Comparison of ENCODE assay signal across 8 cellular contexts in the genomic region with DNA sequence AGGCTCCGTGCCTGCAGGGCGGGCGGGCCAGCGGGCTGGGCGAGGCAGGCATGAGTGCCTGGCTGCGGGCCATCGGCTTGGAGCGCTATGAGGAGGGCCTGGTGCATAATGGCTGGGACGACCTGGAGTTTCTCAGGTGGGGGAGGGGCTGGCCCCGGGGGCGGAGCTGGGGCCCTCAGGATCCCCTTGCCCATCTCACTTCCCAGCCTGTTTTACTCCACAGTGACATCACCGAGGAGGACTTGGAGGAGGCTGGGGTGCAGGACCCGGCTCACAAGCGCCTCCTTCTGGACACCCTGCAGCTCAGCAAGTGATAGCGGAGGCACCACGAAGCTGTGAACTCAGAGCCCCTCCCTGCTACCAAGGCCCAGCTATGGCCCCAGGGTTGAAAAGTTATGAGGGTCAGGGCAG. TPM values are rescaled to one million over a fixed set of nuclear protein-coding genes. Genes with fewer than 3 reads are reported as not detected.
DNase-seq lines count a peak whose midpoint lies in the region; ATAC-seq and TF ChIP-seq lines count a peak whose summit lies in the region.

No MANE protein-coding gene starts in this region.

- POLR2A ChIA-PET in IMR-90 (lab: Charles Lee; ENCODE audit: unreplicated experiment): no interaction called here

- BruUV-seq in IMR-90 (replicated peaks; lab: Mats Ljungman, UMichigan): no TSS peak

- TF ChIP-seq POLR2A in IMR-90 (IDR thresholded peaks at IDR 0.05; ENCODE audit: low read depth, low read length): no peak

- H3K36me3 ChIP-seq in IMR-90 (ENCODE audit: control insufficient read depth, insufficient read depth, low read length): peaks cover 46% of the 10 kb centered on the region

- H3K79me1 ChIP-seq in IMR-90 (ENCODE audit: low read depth in 1 of 2, low read length in 2 of 2): peaks cover under 1 to 9% of the 10 kb centered on the region in 2 experiments; a peak in 2 of 4 replicates

- H3K14ac ChIP-seq in IMR-90 (replicated peaks; ENCODE audit: low read depth, low read length): no peak overlapping the region

- TF ChIP-seq CTCF in IMR-90 (conservative IDR thresholded peaks at IDR 0.05; ENCODE audit: low read depth, low read length) (peak; percentile 66), chondrocyte (IDR thresholded peaks at IDR 0.05) (peak; percentile 83)

- H3K18ac ChIP-seq in IMR-90 (ENCODE audit: low read depth, low read length): no peak overlapping the region

- H4K8ac ChIP-seq in IMR-90 (ENCODE audit: low read depth in 2 of 2, low read length in 2 of 2): no peak overlapping the region

- no peak overlapping the region for H3K27ac Mint-ChIP-seq in chondrocyte (ENCODE audit: unreplicated experiment)
- H3K27ac Mint-ChIP-seq in stimulated activated effector memory CD8-positive, alpha-beta T cell treated with anti-CD3 and anti-CD28 coated beads, Interleukin-12 subunit alpha, Interleukin-12 subunit beta, amount 100 ng/mL, for 72 hours: no peak overlapping the region

- no peak overlapping the region for H3K23ac ChIP-seq in IMR-90 (ENCODE audit: low read depth, low read length)

- H2BK5ac ChIP-seq in IMR-90 (ENCODE audit: low read depth, low read length, poor library complexity, severe bottlenecking): no peak overlapping the region

- H3K56ac ChIP-seq in IMR-90 (ENCODE audit: extremely low read depth, insufficient read depth, low read length): no peak overlapping the region

- H3K4ac ChIP-seq in IMR-90 (ENCODE audit: low read depth, low read length): no peak overlapping the region

- H3K27ac ChIP-seq in IMR-90 (ENCODE audit: insufficient read depth, low read length): no peak overlapping the region

- ATAC-seq in IMR-90 (ENCODE audit: low read depth): peak; percentile 50
- ATAC-seq in stimulated activated effector memory CD8-positive, alpha-beta T cell treated with anti-CD3 and anti-CD28 coated beads, Interleukin-12 subunit alpha, Interleukin-12 subunit beta, amount 100 ng/mL, for 72 hours: peak; percentile 72
- no peak for ATAC-seq in HG03442 (IDR thresholded peaks at IDR 0.05; ENCODE audit: unreplicated experiment)

- intact Hi-C loops in IMR-90 (cut with micrococcal nuclease): loop anchor here (1.0 to 2.0 kb wide), 4 partner anchors 115 to 213 kb away; no protein-coding TSS in a partner anchor

- no peaks in the 10 kb centered on the region for H3K9me1 ChIP-seq in IMR-90 (ENCODE audit: insufficient read depth, low read length)

- no peak overlapping the region for H3K4me3 Mint-ChIP-seq in chondrocyte (ENCODE audit: unreplicated experiment)
- H3K4me3 Mint-ChIP-seq in stimulated activated effector memory CD8-positive, alpha-beta T cell treated with anti-CD3 and anti-CD28 coated beads, Interleukin-12 subunit alpha, Interleukin-12 subunit beta, amount 100 ng/mL, for 72 hours: no peak overlapping the region

- H3K27me3 Mint-ChIP-seq in chondrocyte (ENCODE audit: low read depth): peaks cover 16% of the 10 kb centered on the region

- H4K91ac ChIP-seq in IMR-90 (ENCODE audit: insufficient read depth, low read depth, low read length): no peak overlapping the region

- DNase-seq in ELF-1 (ENCODE audit: low read depth, low spot score): peak; percentile 97
- DNase-seq in IMR-90: peak; percentile 67
- peak in 3 of 5 donors; percentile 29 to 43 (median 35) for DNase-seq in T-helper 1 cell
- no peak for DNase-seq in chondrocyte (ENCODE audit: low spot score)
- peak; percentile 88 for DNase-seq in left kidney (ENCODE audit: low read depth, low spot score)
- peak; percentile 56 to 73 for DNase-seq in stimulated activated effector memory CD8-positive, alpha-beta T cell treated with anti-CD3 and anti-CD28 coated beads, Interleukin-12 subunit alpha, Interleukin-12 subunit beta, amount 100 ng/mL, for 72 hours (ENCODE audit: low spot score in 2 of 2)
- DNase-seq in mucosa of gallbladder (ENCODE audit: low spot score): no peak

- H3K4me1 Mint-ChIP-seq in chondrocyte (ENCODE audit: low read depth): peaks cover 13% of the 10 kb centered on the region
- peaks cover 51% of the 10 kb centered on the region for H3K4me1 Mint-ChIP-seq in stimulated activated effector memory CD8-positive, alpha-beta T cell treated with anti-CD3 and anti-CD28 coated beads, Interleukin-12 subunit alpha, Interleukin-12 subunit beta, amount 100 ng/mL, for 72 hours

- H3K4me3 ChIP-seq in IMR-90 (ENCODE audit: insufficient read depth, low read depth, low read length): no peak overlapping the region

- CTCF ChIA-PET in IMR-90 (lab: Yijun Ruan, JAX): interaction anchor here (0.5 to 0.6 kb wide), 3 partner anchors 40 to 210 kb away, joined by 3 to 4 read pairs (median 4); no protein-coding TSS in a partner anchor

- H2AFZ ChIP-seq in IMR-90 (replicated peaks; ENCODE audit: low read length, poor library complexity): peak overlapping the region; percentile 79

- H4K5ac ChIP-seq in IMR-90 (ENCODE audit: low read depth, low read length): no peak overlapping the region

- dilution Hi-C loops in IMR-90 (cut with HindIII; ENCODE audit: low sequenced_read_pairs, unreplicated experiment): no loop called here

- H3K9me3 ChIP-seq in IMR-90 (ENCODE audit: control insufficient read depth, insufficient read depth, low read length): no peaks in the 10 kb centered on the region; the same call in 1 of the 2 replicates

- H3K36me3 Mint-ChIP-seq in chondrocyte (ENCODE audit: low read depth): peaks cover 22% of the 10 kb centered on the region
- peaks cover 37% of the 10 kb centered on the region for H3K36me3 Mint-ChIP-seq in stimulated activated effector memory CD8-positive, alpha-beta T cell treated with anti-CD3 and anti-CD28 coated beads, Interleukin-12 subunit alpha, Interleukin-12 subunit beta, amount 100 ng/mL, for 72 hours

- in situ Hi-C loops in IMR-90 (cut with MboI; ENCODE audit: low sequenced_read_pairs): loop anchor here (5.0 kb wide), 1 partner anchor 211 kb away; no protein-coding TSS in a partner anchor

- peaks cover 2% of the 10 kb centered on the region; the same call in 1 of the 2 replicates for H3K4me1 ChIP-seq in IMR-90 (ENCODE audit: control insufficient read depth, insufficient read depth, low read length)

- no peak overlapping the region for H3K9ac ChIP-seq in IMR-90 (ENCODE audit: low read depth, low read length)

- WGBS in IMR-90 (ENCODE audit: extremely low coverage in 2 of 2, insufficient read length in 1 of 2), 2 experiments: 57% methylated on average over 5 of the region's 16 CpGs; no CpG with 5 or more reads in 1 of the 2 experiments

- peaks cover 45% of the 10 kb centered on the region for H4K20me1 ChIP-seq in IMR-90 (ENCODE audit: insufficient read depth, low read length)

- H2BK120ac ChIP-seq in IMR-90 (ENCODE audit: low read depth, low read length): no peak overlapping the region

- no peaks in the 10 kb centered on the region for H3K9me3 Mint-ChIP-seq in chondrocyte (ENCODE audit: low read depth)
- H3K9me3 Mint-ChIP-seq in stimulated activated effector memory CD8-positive, alpha-beta T cell treated with anti-CD3 and anti-CD28 coated beads, Interleukin-12 subunit alpha, Interleukin-12 subunit beta, amount 100 ng/mL, for 72 hours: no peaks in the 10 kb centered on the region

- peak; percentile 71 for TF ChIP-seq RAD21 in IMR-90 (IDR thresholded peaks at IDR 0.05; ENCODE audit: low read length)

- peaks cover 28% of the 10 kb centered on the region for H3K27me3 ChIP-seq in IMR-90 (ENCODE audit: control insufficient read depth, insufficient read depth, low read length)

- no peak overlapping the region for H2BK20ac ChIP-seq in IMR-90 (ENCODE audit: low read depth, low read length)

- H3K4me2 ChIP-seq in IMR-90 (ENCODE audit: low read depth, low read length): no peak overlapping the region

- no peak overlapping the region for H2BK15ac ChIP-seq in IMR-90 (ENCODE audit: low read depth, low read length)

- H2AK5ac ChIP-seq in IMR-90 (ENCODE audit: low read depth, low read length): no peak overlapping the region

- no peak overlapping the region for H2AK9ac ChIP-seq in IMR-90 (replicated peaks; ENCODE audit: low read depth, low read length, poor library complexity)

TF ChIP-seq in IMR-90, 13 proteins besides CTCF, POLR2A, EP300 and RAD21 (continues in another document):
- TF ChIP-seq, protein P1, sequence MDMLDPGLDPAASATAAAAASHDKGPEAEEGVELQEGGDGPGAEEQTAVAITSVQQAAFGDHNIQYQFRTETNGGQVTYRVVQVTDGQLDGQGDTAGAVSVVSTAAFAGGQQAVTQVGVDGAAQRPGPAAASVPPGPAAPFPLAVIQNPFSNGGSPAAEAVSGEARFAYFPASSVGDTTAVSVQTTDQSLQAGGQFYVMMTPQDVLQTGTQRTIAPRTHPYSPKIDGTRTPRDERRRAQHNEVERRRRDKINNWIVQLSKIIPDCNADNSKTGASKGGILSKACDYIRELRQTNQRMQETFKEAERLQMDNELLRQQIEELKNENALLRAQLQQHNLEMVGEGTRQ (IDR thresholded peaks at IDR 0.05; ENCODE audit: low read depth, low read length): no peak
- TF ChIP-seq NFE2L2 (IDR thresholded peaks at IDR 0.05; ENCODE audit: low read depth, low read length) (no peak), CEBPB (IDR thresholded peaks at IDR 0.05; ENCODE audit: low read depth, low read length) (no peak), BHLHE40 (IDR thresholded peaks at IDR 0.05; ENCODE audit: low read depth, low read length) (no peak), CHD1 (IDR thresholded peaks at IDR 0.05; ENCODE audit: low read depth, low read length) (no peak), MXI1 (IDR thresholded peaks at IDR 0.05; ENCODE audit: borderline replicate concordance, low read depth, low read length) (no peak)

RNA-seq across cellular contexts. Expression of a gene that starts 5.9 kb away (rescaled TPM):
- not detected in 2 replicates for total RNA-seq in IMR-90 (2012; rRNA removed)
- polyA plus RNA-seq in IMR-90 (2012; rRNA removed): not detected in 2 replicates
- not detected in 2 replicates for polyA plus RNA-seq in IMR-90 (2012; cell fraction: cytosol; rRNA removed)
- not detected in 2 replicates for polyA plus RNA-seq in IMR-90 (2012; cell fraction: nucleus; rRNA removed; ENCODE audit: low replicate concordance)
- total RNA-seq in chondrocyte: not detected in 3 replicates
- 0.14 TPM for total RNA-seq in mucosa of gallbladder

RNA-seq across cellular contexts. Expression of a gene that starts 13.5 kb away (rescaled TPM):
- total RNA-seq in IMR-90 (2012; rRNA removed): 26.9 and 27.4 TPM in 2 replicates
- 105 and 120 TPM in 2 replicates for polyA plus RNA-seq in IMR-90 (2012; rRNA removed)
- polyA plus RNA-seq in IMR-90 (2012; cell fraction: cytosol; rRNA removed): 22.4 and 46.8 TPM in 2 replicates
- polyA plus RNA-seq in IMR-90 (2012; cell fraction: nucleus; rRNA removed; ENCODE audit: low replicate concordance): 826 and 1,150 TPM in 2 replicates
- total RNA-seq in chondrocyte: 214 to 226 TPM (median 224 TPM) in 3 replicates
- total RNA-seq in mucosa of gallbladder: 225 TPM

RNA-seq across cellular contexts. Expression of a gene that starts 21.5 kb away (rescaled TPM):
- not detected in 2 replicates for total RNA-seq in IMR-90 (2012; rRNA removed)
- polyA plus RNA-seq in IMR-90 (2012; rRNA removed): not detected in 2 replicates
- polyA plus RNA-seq in IMR-90 (2012; cell fraction: cytosol; rRNA removed): not detected in 2 replicates
- not detected in 2 replicates for polyA plus RNA-seq in IMR-90 (2012; cell fraction: nucleus; rRNA removed; ENCODE audit: low replicate concordance)
- not detected in 3 replicates for total RNA-seq in chondrocyte
- 18.9 TPM for total RNA-seq in mucosa of gallbladder

RNA-seq across cellular contexts. Expression of a gene that starts 46.1 kb away (rescaled TPM):
- not detected in 2 replicates for total RNA-seq in IMR-90 (2012; rRNA removed)
- 0.24 and 0.29 TPM in 2 replicates for polyA plus RNA-seq in IMR-90 (2012; rRNA removed)
- 0.25 TPM in 1 of 2 replicates, not detected in the other for polyA plus RNA-seq in IMR-90 (2012; cell fraction: cytosol; rRNA removed)
- polyA plus RNA-seq in IMR-90 (2012; cell fraction: nucleus; rRNA removed; ENCODE audit: low replicate concordance): 0.08 TPM in 1 of 2 replicates, not detected in the other
- 0.20 TPM in 1 of 3 replicates, not detected in the others for total RNA-seq in chondrocyte
- total RNA-seq in mucosa of gallbladder: 7.0 TPM

Comparison
In these comparisons a context has a peak if more than half of its experiments do, and no peak if none do; other contexts are left out.
1. DNase-seq: peak in ELF-1 (single experiment), IMR-90 (single experiment), T-helper 1 cell (3 of 5), left kidney (single experiment) and stimulated activated effector memory CD8-positive, alpha-beta T cell treated with anti-CD3 and anti-CD28 coated beads, Interleukin-12 subunit alpha, Interleukin-12 subunit beta, amount 100 ng/mL, for 72 hours (2 of 2); none in chondrocyte (single experiment) and mucosa of gallbladder (single experiment).
2. RNA of a gene that starts 21.5 kb away (total RNA-seq): 18.9 TPM in mucosa of gallbladder (single experiment); not detected in IMR-90 and not detected in chondrocyte; every median in the first group is over 10 times any median in the second.